8 cellular contexts compared by ENCODE assay signal in genomic region chr1:164660415-164661174, GRCh38.
DNase-seq lines count a peak whose midpoint lies in the region; ATAC-seq, FAIRE-seq and TF ChIP-seq lines count a peak whose summit lies in the region.

No MANE protein-coding gene starts in this region.

- H3K27me3 Mint-ChIP-seq in activated naive CD4-positive, alpha-beta T cell treated with anti-CD3 and anti-CD28 coated beads for 36 hours (ENCODE audit: low read depth): peaks cover 2% of the 10 kb centered on the region

- no peak for TF ChIP-seq CTCF in D721Med (IDR thresholded peaks at IDR 0.05; ENCODE audit: insufficient read depth, missing control alignments)

- ATAC-seq in activated naive CD4-positive, alpha-beta T cell treated with anti-CD3 and anti-CD28 coated beads, Interleukin-2, amount 50 U/mL, for 72 hours: peak; percentile 76 to 81
- peak; percentile 62 for ATAC-seq in HG03095 (IDR thresholded peaks at IDR 0.05; ENCODE audit: unreplicated experiment)

- FAIRE-seq in D721Med (lab: Jason Lieb, UNC): no peak

- H3K9me3 Mint-ChIP-seq in activated naive CD4-positive, alpha-beta T cell treated with anti-CD3 and anti-CD28 coated beads, Interleukin-2, amount 50 U/mL, for 72 hours: peaks cover 9 to 10% of the 10 kb centered on the region in 2 donors
- H3K9me3 Mint-ChIP-seq in activated naive CD4-positive, alpha-beta T cell treated with anti-CD3 and anti-CD28 coated beads for 36 hours: peaks cover 1% of the 10 kb centered on the region

- no peak overlapping the region for H3K27ac Mint-ChIP-seq in activated naive CD4-positive, alpha-beta T cell treated with anti-CD3 and anti-CD28 coated beads, Interleukin-2, amount 50 U/mL, for 72 hours
- H3K27ac Mint-ChIP-seq in activated naive CD4-positive, alpha-beta T cell treated with anti-CD3 and anti-CD28 coated beads for 36 hours: no peak overlapping the region

- H3K36me3 Mint-ChIP-seq in activated naive CD4-positive, alpha-beta T cell treated with anti-CD3 and anti-CD28 coated beads, Interleukin-2, amount 50 U/mL, for 72 hours: no peaks in the 10 kb centered on the region
- H3K36me3 Mint-ChIP-seq in activated naive CD4-positive, alpha-beta T cell treated with anti-CD3 and anti-CD28 coated beads for 36 hours (ENCODE audit: low read depth): no peaks in the 10 kb centered on the region

- no peak overlapping the region for H3K4me3 Mint-ChIP-seq in activated naive CD4-positive, alpha-beta T cell treated with anti-CD3 and anti-CD28 coated beads for 36 hours

- CTCF ChIA-PET in activated naive CD4-positive, alpha-beta T cell treated with anti-CD3 and anti-CD28 coated beads for 36 hours (lab: Charles Lee): no interaction called here

- no peaks in the 10 kb centered on the region for H3K4me1 Mint-ChIP-seq in activated naive CD4-positive, alpha-beta T cell treated with anti-CD3 and anti-CD28 coated beads for 36 hours (ENCODE audit: low read depth)

- no peak for DNase-seq in activated naive CD4-positive, alpha-beta T cell treated with anti-CD3 and anti-CD28 coated beads, Interleukin-2, amount 50 U/mL, for 72 hours (ENCODE audit: low spot score in 2 of 2)
- no peak for DNase-seq in activated naive CD4-positive, alpha-beta T cell treated with anti-CD3 and anti-CD28 coated beads for 36 hours
- DNase-seq in SKM-1 (lab: John Stamatoyannopoulos, UW; ENCODE audit: unreplicated experiment) (peak; percentile 93), left kidney (ENCODE audit: low read depth, low spot score) (peak; percentile 27), D721Med (ENCODE audit: insufficient read length, low spot score) (no peak), midbrain (lab: John Stamatoyannopoulos, UW) (no peak), epidermal melanocyte (ENCODE audit: insufficient read length, low spot score) (no peak)

- intact Hi-C loops in activated naive CD4-positive, alpha-beta T cell treated with anti-CD3 and anti-CD28 coated beads for 36 hours (cut with micrococcal nuclease): no loop called here

Comparison
In these comparisons a context has a peak if more than half of its experiments do, and no peak if none do; other contexts are left out.
1. DNase-seq: peak in SKM-1 (single experiment) and left kidney (single experiment); none in activated naive CD4-positive, alpha-beta T cell treated with anti-CD3 and anti-CD28 coated beads, Interleukin-2, amount 50 U/mL, for 72 hours (0 of 2), activated naive CD4-positive, alpha-beta T cell treated with anti-CD3 and anti-CD28 coated beads for 36 hours (single experiment), D721Med (single experiment), midbrain (single experiment) and epidermal melanocyte (single experiment).